ENCODE assay signal across 26 cellular contexts in genomic region chr11:90341986-90342385, GRCh38.
"Had no signal": no experiment of that assay in that cellular context is flagged by ENCODE, and none has a peak within 500 bp of the region (broad histone marks: within the 10 kb centered on the region; RNA-seq: fewer than 3 reads in every experiment).

No MANE protein-coding gene starts in this region.

- H3K4me1 Mint-ChIP-seq: immature natural killer cell; mesothelial cell of epicardium; naive B cell; natural killer cell; nephron progenitor cell; stimulated activated naive B cell treated with anti-CD40 and anti-IgM and Interleukin-4, amounts not matched to agents 10 μg/mL and 1 μg/mL and 100 μg/mL, for 72 hours had no signal

- H3K9me3 ChIP-seq: left ventricle myocardium inferior, pancreas, psoas muscle, right atrium auricular region, right lobe of liver, stomach, testis, tibial artery, uterus had no signal

- DNase-seq: hippocampal formation; immature natural killer cell; islet precursor cell; left ventricle myocardium inferior; mesendoderm; naive B cell; natural killer cell; nephron progenitor cell; nucleus accumbens; pancreas; psoas muscle; right lobe of liver; stimulated activated CD4-positive, alpha-beta T cell treated with anti-CD3 and anti-CD28 coated beads, Interleukin-1b, Interleukin-23, amount 100 ng/mL, for 48 hours; stimulated activated CD4-positive, alpha-beta T cell treated with anti-CD3 and anti-CD28 coated beads, Interleukin-2, amount 100 ng/mL, for 48 hours; stimulated activated CD4-positive, alpha-beta T cell treated with anti-CD3 and anti-CD28 coated beads, Interleukin-4, amount 100 ng/mL, for 4 hours; stimulated activated CD8-positive, alpha-beta memory T cell treated with anti-CD3 and anti-CD28 coated beads, Interleukin-4, amount 100 ng/mL, for 48 hours; stimulated activated naive B cell treated with anti-CD40 and anti-IgM and Interleukin-4, amounts not matched to agents 10 μg/mL and 1 μg/mL and 100 μg/mL, for 72 hours; stimulated activated naive CD8-positive, alpha-beta T cell treated with anti-CD3 and anti-CD28 coated beads, Interleukin-15, Interleukin-2, amounts not matched to agents 100 U/mL and 50 U/mL, for 24 hours; stomach; testis; tibial artery; uterus had no signal

- H3K36me3 ChIP-seq: left ventricle myocardium inferior, pancreas, right atrium auricular region, right lobe of liver, stomach, tibial artery, uterus had no signal

- H3K27me3 Mint-ChIP-seq: naive B cell; stimulated activated naive B cell treated with anti-CD40 and anti-IgM and Interleukin-4, amounts not matched to agents 10 μg/mL and 1 μg/mL and 100 μg/mL, for 72 hours had no signal

- H3K9me3 Mint-ChIP-seq: mesothelial cell of epicardium, nephron progenitor cell had no signal

- H3K36me3 Mint-ChIP-seq: immature natural killer cell, mesothelial cell of epicardium, naive B cell, natural killer cell had no signal

- H3K4me3 Mint-ChIP-seq: immature natural killer cell; mesothelial cell of epicardium; naive B cell; natural killer cell; nephron progenitor cell; stimulated activated naive B cell treated with anti-CD40 and anti-IgM and Interleukin-4, amounts not matched to agents 10 μg/mL and 1 μg/mL and 100 μg/mL, for 72 hours had no signal

- H3K4me3 ChIP-seq: left ventricle myocardium inferior, lung, pancreas, psoas muscle, right atrium auricular region, right lobe of liver, smooth muscle cell, stomach, testis, tibial artery, uterus had no signal

- H3K27ac ChIP-seq: left ventricle myocardium inferior, pancreas, psoas muscle, right atrium auricular region, right lobe of liver, stomach, testis, tibial artery, uterus had no signal

- H3K4me1 ChIP-seq: left ventricle myocardium inferior, pancreas, psoas muscle, right atrium auricular region, right lobe of liver, stomach, testis, tibial artery, uterus had no signal

- H3K27ac Mint-ChIP-seq: immature natural killer cell; mesothelial cell of epicardium; naive B cell; natural killer cell; nephron progenitor cell; stimulated activated naive B cell treated with anti-CD40 and anti-IgM and Interleukin-4, amounts not matched to agents 10 μg/mL and 1 μg/mL and 100 μg/mL, for 72 hours had no signal

- H3K27me3 ChIP-seq: pancreas, right atrium auricular region, right lobe of liver, stomach, testis, tibial artery, uterus had no signal
